ENCODE assay signal across 9 cellular contexts in genomic region chr11:105648762-105649161, GRCh38. TPM values are rescaled to one million over a fixed set of nuclear protein-coding genes. Genes with fewer than 3 reads are reported as not detected.
"Had no signal": no experiment of that assay in that cellular context is flagged by ENCODE, and none has a peak within 500 bp of the region (broad histone marks: within the 10 kb centered on the region; RNA-seq: fewer than 3 reads in every experiment).

No MANE protein-coding gene starts in this region.

- H3K4me1 ChIP-seq: HAP-1 had no signal

- H3K27ac ChIP-seq: GM23248 had no signal

- DNase-seq: GM23248, GOT3, H7, H9, HCEC 1CT, HFFc6 had no signal

- ATAC-seq: GM23338, HCT116 had no signal

- H3K9ac ChIP-seq: GM23248 had no signal

- H3K4me2 ChIP-seq: GM23338 had no signal

- H2AFZ ChIP-seq: GM23248, GM23338 had no signal

- H3K4me3 ChIP-seq: GM23248, GM23338, HAP-1 had no signal

- H3K9me3 ChIP-seq: HAP-1 had no signal

- H3K36me3 ChIP-seq: HAP-1 had no signal

RNA-seq across cellular contexts. Expression of gene GRIA4, which starts 38.9 kb away (rescaled TPM):
- total RNA-seq: GM23248, HFFc6 had no signal
- polyA plus RNA-seq: GM23248 had no signal
